ENCODE assay signal across 8 cellular contexts in the genomic region with DNA sequence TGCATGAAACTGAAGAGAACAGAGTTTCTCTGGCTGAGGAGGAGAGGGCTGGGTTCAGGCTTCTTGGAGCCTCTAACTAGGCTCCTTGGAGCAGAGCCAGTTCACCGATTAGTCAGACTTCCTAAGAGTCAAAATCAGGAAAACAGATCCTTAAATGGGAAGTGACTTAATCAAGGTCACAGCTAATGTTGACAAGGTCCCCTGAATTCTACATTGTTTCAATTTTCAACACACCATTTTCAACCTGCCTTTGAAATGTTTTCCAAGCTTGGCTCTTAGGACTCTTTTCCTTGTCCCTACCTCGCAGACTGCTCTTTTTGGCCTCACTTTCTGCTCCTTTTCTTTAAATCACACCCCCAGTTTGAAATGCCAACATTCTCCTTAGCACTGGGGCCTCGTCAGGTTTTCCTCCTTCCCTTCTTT. TPM values are rescaled to one million over a fixed set of nuclear protein-coding genes. Genes with fewer than 3 reads are reported as not detected.
DNase-seq lines count a peak whose midpoint lies in the region; ATAC-seq and TF ChIP-seq lines count a peak whose summit lies in the region.
"Had no signal": no experiment of that assay in that cellular context is flagged by ENCODE, and none has a peak within 500 bp of the region (broad histone marks: within the 10 kb centered on the region; RNA-seq: fewer than 3 reads in every experiment).

No MANE protein-coding gene starts in this region.

- TF ChIP-seq CTCF in cardiac fibroblast (IDR thresholded peaks at IDR 0.05; ENCODE audit: low read depth, low read length) (no peak), liver (IDR thresholded peaks at IDR 0.05; ENCODE audit: low read depth, low read length, missing input control) (no peak), upper lobe of left lung (IDR thresholded peaks at IDR 0.05) (no peak)

- TF ChIP-seq EP300 in Ishikawa (IDR thresholded peaks at IDR 0.05; ENCODE audit: borderline replicate concordance) (no peak; the same call in 1 of the 2 replicates), upper lobe of left lung (IDR thresholded peaks at IDR 0.05) (no peak)

- DNase-seq in cardiac fibroblast (ENCODE audit: low read depth in 2 of 2): peak; percentile 90 to 97
- DNase-seq in upper lobe of left lung: peak in 1 of 2 donors; percentile 85
- no peak for DNase-seq in inferior parietal cortex (ENCODE audit: extremely low spot score)
- no peak for DNase-seq in T-helper 1 cell

- no peak overlapping the region for H3K9ac ChIP-seq in liver (ENCODE audit: low read depth in 1 of 2, low read length in 2 of 2)

- no peaks in the 10 kb centered on the region for H3K9me3 ChIP-seq in liver (ENCODE audit: control insufficient read depth in 4 of 4, low read length in 3 of 4)
- H3K9me3 ChIP-seq in upper lobe of left lung: no peaks in the 10 kb centered on the region

- H3K4me3 ChIP-seq in cardiac fibroblast (replicated peaks in 1 of 2; ENCODE audit: low read depth in 2 of 2, low read length in 2 of 2) (no peak overlapping the region), liver (ENCODE audit: low read depth in 1 of 3, low read length in 3 of 3) (no peak overlapping the region), upper lobe of left lung (no peak overlapping the region)

- no peak for TF ChIP-seq POLR2A in upper lobe of left lung (IDR thresholded peaks at IDR 0.05)

- H3K4me1 ChIP-seq in liver (ENCODE audit: control insufficient read depth in 4 of 4, insufficient read depth in 4 of 4, low read length in 3 of 4): peaks cover 3 to 23% (median 10%) of the 10 kb centered on the region in 4 donors
- peaks cover 30 to 44% (median 40%) of the 10 kb centered on the region in 4 donors for H3K4me1 ChIP-seq in upper lobe of left lung

- H3K27ac ChIP-seq in liver (ENCODE audit: low read depth in 1 of 2, low read length in 2 of 2): peak overlapping the region; percentile 69 to 78
- peak overlapping the region; percentile 65 to 89 (median 75) for H3K27ac ChIP-seq in upper lobe of left lung

- WGBS in liver: 59% methylated on average over 3 of the region's 3 CpGs
- 20 to 34% methylated on average over 3 of the region's 3 CpGs for WGBS in upper lobe of left lung, 2 donors

- no peaks in the 10 kb centered on the region for H3K27me3 ChIP-seq in liver (ENCODE audit: control insufficient read depth in 4 of 4, insufficient read depth in 4 of 4, low read length in 3 of 4)
- no peaks in the 10 kb centered on the region for H3K27me3 ChIP-seq in upper lobe of left lung

- H3K36me3 ChIP-seq in liver (ENCODE audit: control insufficient read depth in 4 of 4, insufficient read depth in 3 of 4, low read depth in 1 of 4, low read length in 3 of 4) (no peaks in the 10 kb centered on the region), upper lobe of left lung (no peaks in the 10 kb centered on the region)

- peak; percentile 25 to 72 for ATAC-seq in upper lobe of left lung (ENCODE audit: low FRiP score in 2 of 2)
- no peak for ATAC-seq in GM18867 (IDR thresholded peaks at IDR 0.05; ENCODE audit: unreplicated experiment)
- ATAC-seq: stimulated activated effector memory CD8-positive, alpha-beta T cell treated with anti-CD3 and anti-CD28 coated beads, Interleukin-12 subunit alpha, Interleukin-12 subunit beta, amount 100 ng/mL, for 72 hours had no signal

- TF ChIP-seq RAD21 in Ishikawa (IDR thresholded peaks at IDR 0.05; ENCODE audit: low read depth) (no peak), liver (IDR thresholded peaks at IDR 0.05) (peak in 1 of 2 donors; percentile 36)

TF ChIP-seq in Ishikawa, 13 proteins besides CTCF, POLR2A, EP300 and RAD21:
- TF ChIP-seq CREB1 (IDR thresholded peaks at IDR 0.05; ENCODE audit: low read depth) (no peak), ZBTB7A (IDR thresholded peaks at IDR 0.05; ENCODE audit: low read depth) (no peak), YY1 (IDR thresholded peaks at IDR 0.05; ENCODE audit: low read depth) (no peak), NFIC (IDR thresholded peaks at IDR 0.05) (peak; percentile 69)
- TF ChIP-seq, protein P1, sequence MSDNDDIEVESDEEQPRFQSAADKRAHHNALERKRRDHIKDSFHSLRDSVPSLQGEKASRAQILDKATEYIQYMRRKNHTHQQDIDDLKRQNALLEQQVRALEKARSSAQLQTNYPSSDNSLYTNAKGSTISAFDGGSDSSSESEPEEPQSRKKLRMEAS (IDR thresholded peaks at IDR 0.05): peak; percentile 9; the same call in 1 of the 2 replicates

TF ChIP-seq in liver, 16 proteins besides CTCF, POLR2A, EP300 and RAD21:
- TF ChIP-seq GABPA (IDR thresholded peaks at IDR 0.05 in 1 of 2, conservative IDR thresholded peaks at IDR 0.05 in 1 of 2) (no peak), HNF4G (IDR thresholded peaks at IDR 0.05) (no peak), FOXA2 (IDR thresholded peaks at IDR 0.05) (no peak), NR2F2 (IDR thresholded peaks at IDR 0.05) (peak; percentile 77), HNF4A (conservative IDR thresholded peaks at IDR 0.05) (no peak), SP1 (IDR thresholded peaks at IDR 0.05) (peak; percentile 17)
- TF ChIP-seq, protein P2, sequence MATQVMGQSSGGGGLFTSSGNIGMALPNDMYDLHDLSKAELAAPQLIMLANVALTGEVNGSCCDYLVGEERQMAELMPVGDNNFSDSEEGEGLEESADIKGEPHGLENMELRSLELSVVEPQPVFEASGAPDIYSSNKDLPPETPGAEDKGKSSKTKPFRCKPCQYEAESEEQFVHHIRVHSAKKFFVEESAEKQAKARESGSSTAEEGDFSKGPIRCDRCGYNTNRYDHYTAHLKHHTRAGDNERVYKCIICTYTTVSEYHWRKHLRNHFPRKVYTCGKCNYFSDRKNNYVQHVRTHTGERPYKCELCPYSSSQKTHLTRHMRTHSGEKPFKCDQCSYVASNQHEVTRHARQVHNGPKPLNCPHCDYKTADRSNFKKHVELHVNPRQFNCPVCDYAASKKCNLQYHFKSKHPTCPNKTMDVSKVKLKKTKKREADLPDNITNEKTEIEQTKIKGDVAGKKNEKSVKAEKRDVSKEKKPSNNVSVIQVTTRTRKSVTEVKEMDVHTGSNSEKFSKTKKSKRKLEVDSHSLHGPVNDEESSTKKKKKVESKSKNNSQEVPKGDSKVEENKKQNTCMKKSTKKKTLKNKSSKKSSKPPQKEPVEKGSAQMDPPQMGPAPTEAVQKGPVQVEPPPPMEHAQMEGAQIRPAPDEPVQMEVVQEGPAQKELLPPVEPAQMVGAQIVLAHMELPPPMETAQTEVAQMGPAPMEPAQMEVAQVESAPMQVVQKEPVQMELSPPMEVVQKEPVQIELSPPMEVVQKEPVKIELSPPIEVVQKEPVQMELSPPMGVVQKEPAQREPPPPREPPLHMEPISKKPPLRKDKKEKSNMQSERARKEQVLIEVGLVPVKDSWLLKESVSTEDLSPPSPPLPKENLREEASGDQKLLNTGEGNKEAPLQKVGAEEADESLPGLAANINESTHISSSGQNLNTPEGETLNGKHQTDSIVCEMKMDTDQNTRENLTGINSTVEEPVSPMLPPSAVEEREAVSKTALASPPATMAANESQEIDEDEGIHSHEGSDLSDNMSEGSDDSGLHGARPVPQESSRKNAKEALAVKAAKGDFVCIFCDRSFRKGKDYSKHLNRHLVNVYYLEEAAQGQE (IDR thresholded peaks at IDR 0.05): no peak

RNA-seq across cellular contexts. Expression of a gene that starts 16.3 kb away (rescaled TPM):
- total RNA-seq in liver (100 to 1,000 TPM in 1 of 2 donors, not detected in 1; 215 TPM), upper lobe of left lung (1 to 10 TPM in 3 of 6 donors, not detected in 3; 1.4 to 3.1 (median 1.6) TPM)
- under 1 TPM; 0.19 to 0.22 TPM for polyA plus RNA-seq in liver

RNA-seq across cellular contexts. Expression of a gene that starts 28.2 kb away (rescaled TPM):
- total RNA-seq in liver (10 to 100 TPM in 1 of 2 donors, 1 to 10 TPM in 1; 4.8 to 33.4 TPM), upper lobe of left lung (10 to 100 TPM in 3 of 6 donors, 1 to 10 TPM in 3; 3.4 to 17.8 (median 9.8) TPM)
- 1 to 10 TPM in 1 of 2 donors, under 1 TPM in 1; 0.47 to 2.8 TPM for polyA plus RNA-seq in liver

RNA-seq across cellular contexts. Expression of a gene that starts 36.4 kb away (rescaled TPM):
- 100 to 1,000 TPM in 1 of 2 donors, 10 to 100 TPM in 1; 30.6 to 148 TPM for total RNA-seq in liver
- 10 to 100 TPM; 16.8 to 23.6 TPM for polyA plus RNA-seq in liver
- 10 to 100 TPM; 40.3 to 74.8 (median 55.1) TPM for total RNA-seq in upper lobe of left lung

Comparison
In these comparisons a context has a peak if more than half of its experiments do, and no peak if none do; other contexts are left out.
1. DNase-seq: peak in cardiac fibroblast (2 of 2); none in inferior parietal cortex (single experiment) and T-helper 1 cell (0 of 5).